ENCODE assay signal across 1 cellular context in genomic region chr12:120196363-120196762, GRCh38.
TF ChIP-seq lines count a peak whose summit lies in the region.

No MANE protein-coding gene starts in this region.

TF ChIP-seq in GM23338, 12 proteins besides CTCF, POLR2A, EP300 and RAD21:
- TF ChIP-seq ZNF462 (CRISPR knock-in tag; IDR thresholded peaks at IDR 0.05) (no peak), STAT1 (IDR thresholded peaks at IDR 0.05; ENCODE audit: unreplicated experiment) (no peak), ETS1 (IDR thresholded peaks at IDR 0.05) (no peak), EZH2phosphoT487 (IDR thresholded peaks at IDR 0.05; ENCODE audit: unreplicated experiment) (no peak), ZNF331 (CRISPR knock-in tag; IDR thresholded peaks at IDR 0.05; ENCODE audit: low read depth) (no peak), EZH2 (IDR thresholded peaks at IDR 0.05; ENCODE audit: low read depth, unreplicated experiment) (no peak), CREB1 (CRISPR knock-in tag; IDR thresholded peaks at IDR 0.05; ENCODE audit: low read depth) (no peak), ZNF114 (CRISPR knock-in tag; IDR thresholded peaks at IDR 0.05) (no peak), POLR2AphosphoS5 (IDR thresholded peaks at IDR 0.05; ENCODE audit: low read depth) (no peak), NANOG (IDR thresholded peaks at IDR 0.05; ENCODE audit: borderline replicate concordance) (no peak), JUNB (IDR thresholded peaks at IDR 0.05; ENCODE audit: unreplicated experiment) (no peak), REST (IDR thresholded peaks at IDR 0.05; ENCODE audit: unreplicated experiment) (no peak)
TF ChIP-seq in GM23338: peak in this region for 0.
